ENCODE assay signal across 21 cellular contexts in genomic region chr22:23547818-23548500, GRCh38. TPM values are rescaled to one million over a fixed set of nuclear protein-coding genes. Genes with fewer than 3 reads are reported as not detected.
DNase-seq lines count a peak whose midpoint lies in the region; ATAC-seq, FAIRE-seq and TF ChIP-seq lines count a peak whose summit lies in the region.
"Had no signal": no experiment of that assay in that cellular context is flagged by ENCODE, and none has a peak within 500 bp of the region (broad histone marks: within the 10 kb centered on the region; RNA-seq: fewer than 3 reads in every experiment).

No MANE protein-coding gene starts in this region.

- no peaks in the 10 kb centered on the region for H4K20me1 ChIP-seq in mammary epithelial cell (ENCODE audit: insufficient read depth, low read length)

- no peak overlapping the region for H3K4me3 Mint-ChIP-seq in activated CD4-positive, alpha-beta memory T cell treated with anti-CD3 and anti-CD28 coated beads for 36 hours
- no peak overlapping the region for H3K4me3 Mint-ChIP-seq in activated CD4-positive, alpha-beta memory T cell treated with anti-CD3 and anti-CD28 coated beads, Interleukin-2, amount 10 ng/mL, durations not matched to agents 7 days and 5 days
- H3K4me3 Mint-ChIP-seq in endothelial cell (ENCODE audit: unreplicated experiment), result no peak overlapping the region
- no peak overlapping the region for H3K4me3 Mint-ChIP-seq in CD8-positive, alpha-beta memory T cell
- H3K4me3 Mint-ChIP-seq: CD14-positive monocyte had no signal

- no peak for FAIRE-seq in RCC 7860 (lab: Jason Lieb, UNC)

- H3K4me1 ChIP-seq in mammary epithelial cell (ENCODE audit: insufficient read depth, low read length) (no peaks in the 10 kb centered on the region), aorta (ENCODE audit: control insufficient read depth in 1 of 2, insufficient read depth in 2 of 2, low read length in 2 of 2) (no peaks in the 10 kb centered on the region)
- no peaks in the 10 kb centered on the region for H3K4me1 ChIP-seq in CD8-positive, alpha-beta memory T cell (ENCODE audit: insufficient read depth, low read length)

- no TSS peak for BruUV-seq in mammary epithelial cell (replicated peaks; lab: Mats Ljungman, UMichigan)

- H3K27me3 ChIP-seq in mammary epithelial cell (ENCODE audit: insufficient read depth, low read length) (no peaks in the 10 kb centered on the region), aorta (ENCODE audit: control insufficient read depth in 1 of 2, insufficient read depth in 2 of 2, low read length in 1 of 2) (no peaks in the 10 kb centered on the region)
- peaks cover 9% of the 10 kb centered on the region for H3K27me3 ChIP-seq in CD8-positive, alpha-beta memory T cell (ENCODE audit: insufficient read depth, low read length, poor library complexity, severe bottlenecking)

- TF ChIP-seq CTCF in mammary epithelial cell (conservative IDR thresholded peaks at IDR 0.05 in 1 of 2, IDR thresholded peaks at IDR 0.05 in 1 of 2; ENCODE audit: extremely low read depth in 1 of 2, insufficient read depth in 1 of 2, low read depth in 1 of 2, low read length in 2 of 2) (peak in 1 of 2 donors; percentile 10), endothelial cell (IDR thresholded peaks at IDR 0.05; ENCODE audit: unreplicated experiment) (no peak)

- 43% methylated on average over 9 of the region's 10 CpGs for WGBS in mammary epithelial cell (ENCODE audit: low coverage, missing lambda C conversion rate)
- WGBS in aorta, 2 donors, result 78 to 87% methylated on average over 10 of the region's 10 CpGs

- dilution Hi-C loops in mammary epithelial cell (cut with HindIII; ENCODE audit: low sequenced_read_pairs), result no loop called here

- H3K9ac ChIP-seq in mammary epithelial cell (ENCODE audit: insufficient read depth, low read length), result no peak overlapping the region
- H3K9ac ChIP-seq: KMS-11 had no signal

- ATAC-seq in aorta (ENCODE audit: low FRiP score), result no peak

- H3K9me3 Mint-ChIP-seq in activated CD4-positive, alpha-beta memory T cell treated with anti-CD3 and anti-CD28 coated beads for 36 hours, result peaks cover 15% of the 10 kb centered on the region
- peaks cover 6% of the 10 kb centered on the region for H3K9me3 Mint-ChIP-seq in activated CD4-positive, alpha-beta memory T cell treated with anti-CD3 and anti-CD28 coated beads, Interleukin-2, amount 10 ng/mL, durations not matched to agents 7 days and 5 days
- H3K9me3 Mint-ChIP-seq in endothelial cell (ENCODE audit: unreplicated experiment), result no peaks in the 10 kb centered on the region
- H3K9me3 Mint-ChIP-seq in CD8-positive, alpha-beta memory T cell, result peaks cover 9 to 16% (median 11%) of the 10 kb centered on the region in 5 donors

- in situ Hi-C loops in mammary epithelial cell (cut with MboI; ENCODE audit: low sequenced_read_pairs in 2 of 2), result loop anchor here (10.0 to 25.0 kb wide), 2 partner anchors 289 to 297 kb away; partner anchors contain the start of gene DERL3 (in 1 of the 2)

- H3K27ac Mint-ChIP-seq in activated CD4-positive, alpha-beta memory T cell treated with anti-CD3 and anti-CD28 coated beads for 36 hours, result no peak overlapping the region
- H3K27ac Mint-ChIP-seq in activated CD4-positive, alpha-beta memory T cell treated with anti-CD3 and anti-CD28 coated beads, Interleukin-2, amount 10 ng/mL, durations not matched to agents 7 days and 5 days, result no peak overlapping the region
- H3K27ac Mint-ChIP-seq in endothelial cell (ENCODE audit: unreplicated experiment), result no peak overlapping the region
- H3K27ac Mint-ChIP-seq in CD8-positive, alpha-beta memory T cell, result no peak overlapping the region
- H3K27ac Mint-ChIP-seq: CD14-positive monocyte had no signal

- H3K36me3 Mint-ChIP-seq in activated CD4-positive, alpha-beta memory T cell treated with anti-CD3 and anti-CD28 coated beads for 36 hours, result no peaks in the 10 kb centered on the region
- H3K36me3 Mint-ChIP-seq in activated CD4-positive, alpha-beta memory T cell treated with anti-CD3 and anti-CD28 coated beads, Interleukin-2, amount 10 ng/mL, durations not matched to agents 7 days and 5 days (ENCODE audit: low read depth), result no peaks in the 10 kb centered on the region
- H3K36me3 Mint-ChIP-seq in endothelial cell (ENCODE audit: low read depth, unreplicated experiment), result peaks cover 21% of the 10 kb centered on the region
- peaks cover 0 to 11% (median 0%) of the 10 kb centered on the region in 3 donors for H3K36me3 Mint-ChIP-seq in CD8-positive, alpha-beta memory T cell
- H3K36me3 Mint-ChIP-seq: CD14-positive monocyte had no signal

- H3K4me3 ChIP-seq in mammary epithelial cell (replicated peaks in 1 of 3; ENCODE audit: insufficient read depth in 1 of 3, low read depth in 2 of 3, low read length in 3 of 3), result no peak overlapping the region
- H3K4me3 ChIP-seq in aorta (ENCODE audit: low read length in 2 of 2), result no peak overlapping the region
- no peak overlapping the region for H3K4me3 ChIP-seq in CD8-positive, alpha-beta memory T cell (ENCODE audit: low read length)

- peak; percentile 0 for DNase-seq in activated CD4-positive, alpha-beta memory T cell treated with anti-CD3 and anti-CD28 coated beads for 36 hours
- no peak for DNase-seq in activated CD4-positive, alpha-beta memory T cell treated with anti-CD3 and anti-CD28 coated beads, Interleukin-2, amount 10 ng/mL, durations not matched to agents 7 days and 5 days
- DNase-seq in mammary epithelial cell (peak; percentile 10), renal cortical epithelial cell (ENCODE audit: low read depth) (peak; percentile 21), aorta (peak; percentile 6 to 21), RCC 7860 (ENCODE audit: low spot score) (no peak), endothelial cell (ENCODE audit: low spot score) (no peak)
- DNase-seq in CD8-positive, alpha-beta memory T cell, result no peak
- DNase-seq: GDM1, H7, NCI-H1417, NCI-H187, NCI-H2227 treated with DMSO at 0.1 percent for 48 hours, NCI-H510A treated with DMSO at 0.1 percent for 48 hours, NCI-H82 had no signal

- H2AFZ ChIP-seq in mammary epithelial cell (ENCODE audit: low read depth, low read length), result no peak overlapping the region

- H3K4me1 Mint-ChIP-seq in activated CD4-positive, alpha-beta memory T cell treated with anti-CD3 and anti-CD28 coated beads for 36 hours (ENCODE audit: low read depth), result no peaks in the 10 kb centered on the region
- no peaks in the 10 kb centered on the region for H3K4me1 Mint-ChIP-seq in activated CD4-positive, alpha-beta memory T cell treated with anti-CD3 and anti-CD28 coated beads, Interleukin-2, amount 10 ng/mL, durations not matched to agents 7 days and 5 days
- H3K4me1 Mint-ChIP-seq in endothelial cell (ENCODE audit: unreplicated experiment), result peaks cover 6% of the 10 kb centered on the region
- no peaks in the 10 kb centered on the region for H3K4me1 Mint-ChIP-seq in CD8-positive, alpha-beta memory T cell
- H3K4me1 Mint-ChIP-seq: CD14-positive monocyte had no signal

- no peaks in the 10 kb centered on the region for H3K79me2 ChIP-seq in mammary epithelial cell (ENCODE audit: insufficient read depth, low read length)

- H3K27me3 Mint-ChIP-seq in activated CD4-positive, alpha-beta memory T cell treated with anti-CD3 and anti-CD28 coated beads for 36 hours, result no peaks in the 10 kb centered on the region
- peaks cover 5% of the 10 kb centered on the region for H3K27me3 Mint-ChIP-seq in activated CD4-positive, alpha-beta memory T cell treated with anti-CD3 and anti-CD28 coated beads, Interleukin-2, amount 10 ng/mL, durations not matched to agents 7 days and 5 days
- no peaks in the 10 kb centered on the region for H3K27me3 Mint-ChIP-seq in endothelial cell (ENCODE audit: unreplicated experiment)
- peaks cover 0 to 4% of the 10 kb centered on the region in 2 donors for H3K27me3 Mint-ChIP-seq in CD8-positive, alpha-beta memory T cell

- intact Hi-C loops in activated CD4-positive, alpha-beta memory T cell treated with anti-CD3 and anti-CD28 coated beads for 36 hours (cut with micrococcal nuclease), result no loop called here
- intact Hi-C loops in mammary epithelial cell (cut with micrococcal nuclease) (no loop called here), aorta (cut with DNase I) (no loop called here)

- H3K9me3 ChIP-seq in mammary epithelial cell (replicated peaks; ENCODE audit: insufficient read depth, low read length) (no peaks in the 10 kb centered on the region), aorta (ENCODE audit: control insufficient read depth, low read length) (no peaks in the 10 kb centered on the region)
- no peaks in the 10 kb centered on the region for H3K9me3 ChIP-seq in CD8-positive, alpha-beta memory T cell (ENCODE audit: low read length)

- H3K36me3 ChIP-seq in mammary epithelial cell (ENCODE audit: insufficient read depth, low read length) (no peaks in the 10 kb centered on the region), aorta (ENCODE audit: control insufficient read depth in 1 of 2, insufficient read depth in 2 of 2, low read length in 1 of 2) (no peaks in the 10 kb centered on the region)
- no peaks in the 10 kb centered on the region for H3K36me3 ChIP-seq in CD8-positive, alpha-beta memory T cell (ENCODE audit: insufficient read depth, low read length)

- H3K27ac ChIP-seq in mammary epithelial cell (ENCODE audit: insufficient read depth, low read depth, low read length) (no peak overlapping the region), aorta (ENCODE audit: low read depth in 1 of 2, low read length in 2 of 2) (no peak overlapping the region)
- H3K27ac ChIP-seq in CD8-positive, alpha-beta memory T cell (ENCODE audit: low read depth, low read length), result no peak overlapping the region
- H3K27ac ChIP-seq: 22Rv1, HL-60, KMS-11 had no signal

- POLR2A ChIA-PET in activated CD4-positive, alpha-beta memory T cell treated with anti-CD3 and anti-CD28 coated beads for 36 hours (lab: Charles Lee), result no interaction called here
- POLR2A ChIA-PET in activated CD4-positive, alpha-beta memory T cell treated with anti-CD3 and anti-CD28 coated beads, Interleukin-2, amount 10 ng/mL, durations not matched to agents 7 days and 5 days (lab: Charles Lee), result no interaction called here
- POLR2A ChIA-PET in CD8-positive, alpha-beta memory T cell (lab: Charles Lee), result no interaction called here

- H3K4me2 ChIP-seq in mammary epithelial cell (ENCODE audit: insufficient read depth, low read depth, low read length), result no peak overlapping the region
- H3K4me2 ChIP-seq: KMS-11 had no signal

- CTCF ChIA-PET in activated CD4-positive, alpha-beta memory T cell treated with anti-CD3 and anti-CD28 coated beads for 36 hours (lab: Charles Lee), result no interaction called here
- CTCF ChIA-PET in activated CD4-positive, alpha-beta memory T cell treated with anti-CD3 and anti-CD28 coated beads, Interleukin-2, amount 10 ng/mL, durations not matched to agents 7 days and 5 days (lab: Charles Lee), result no interaction called here
- CTCF ChIA-PET in mammary epithelial cell (lab: Charles Lee; ENCODE audit: low non-redundant PET), result no interaction called here
- CTCF ChIA-PET in CD8-positive, alpha-beta memory T cell (lab: Charles Lee), result no interaction called here

RNA-seq across cellular contexts. Expression of gene IGLL1, which starts 32.1 kb away (rescaled TPM):
- total RNA-seq in activated CD4-positive, alpha-beta memory T cell treated with anti-CD3 and anti-CD28 coated beads for 36 hours, result not detected
- total RNA-seq in activated CD4-positive, alpha-beta memory T cell treated with anti-CD3 and anti-CD28 coated beads, Interleukin-2, amount 10 ng/mL, durations not matched to agents 7 days and 5 days, result 1 to 10 TPM; 2.2 to 2.3 TPM
- total RNA-seq in mammary epithelial cell (not detected), renal cortical epithelial cell (not detected in 2 replicates), aorta (not detected), endothelial cell (ENCODE audit: unreplicated experiment) (not detected)
- polyA plus RNA-seq in mammary epithelial cell (not detected), aorta (not detected)
- polyA minus RNA-seq in mammary epithelial cell, result not detected
- not detected for total RNA-seq in CD8-positive, alpha-beta memory T cell
- polyA plus RNA-seq in CD8-positive, alpha-beta memory T cell, result not detected
- total RNA-seq: H7, HT1080 had no signal
- polyA plus RNA-seq: AG04450, CD14-positive monocyte had no signal

Comparison
In these comparisons a context has a peak if more than half of its experiments do, and no peak if none do; other contexts are left out.
1. DNase-seq: peak in activated CD4-positive, alpha-beta memory T cell treated with anti-CD3 and anti-CD28 coated beads for 36 hours (single experiment), mammary epithelial cell (single experiment), renal cortical epithelial cell (single experiment) and aorta (2 of 2); none in activated CD4-positive, alpha-beta memory T cell treated with anti-CD3 and anti-CD28 coated beads, Interleukin-2, amount 10 ng/mL, durations not matched to agents 7 days and 5 days (single experiment), RCC 7860 (single experiment), endothelial cell (single experiment) and CD8-positive, alpha-beta memory T cell (0 of 5).